Comparison of ENCODE assay signal across 29 cellular contexts in genomic region chr16:42069-42457, GRCh38. TPM values are rescaled to one million over a fixed set of nuclear protein-coding genes. Genes with fewer than 3 reads are reported as not detected.
A peak's percentile ranks its signal among the peaks of the same experiment; 100 is the strongest.
DNase-seq lines count a peak whose midpoint lies in the region; ATAC-seq, FAIRE-seq and TF ChIP-seq lines count a peak whose summit lies in the region.
"Had no signal": no experiment of that assay in that cellular context is flagged by ENCODE, and none has a peak within 500 bp of the region (broad histone marks: within the 10 kb centered on the region; RNA-seq: fewer than 3 reads in every experiment).

No MANE protein-coding gene starts in this region.

- H3K4me1 Mint-ChIP-seq in activated naive CD4-positive, alpha-beta T cell treated with anti-CD3 and anti-CD28 coated beads, Interleukin-2, amount 50 U/mL, for 24 hours: peaks cover 44% of the 10 kb centered on the region
- peaks cover 33% of the 10 kb centered on the region for H3K4me1 Mint-ChIP-seq in CD4-positive, alpha-beta T cell (ENCODE audit: low read depth)
- no peaks in the 10 kb centered on the region for H3K4me1 Mint-ChIP-seq in neural crest cell
- H3K4me1 Mint-ChIP-seq: nephron had no signal

- H3K79me2 ChIP-seq in K562 (ENCODE audit: control insufficient read depth, insufficient read depth, low read length): peaks cover 12% of the 10 kb centered on the region

- peak overlapping the region in 1 of 2 experiments; percentile 60; a peak in 1 of 4 replicates for H3K9ac ChIP-seq in K562 (ENCODE audit: insufficient read depth in 1 of 2, low read depth in 2 of 2, low read length in 2 of 2)

- H3K36me3 ChIP-seq in K562 (ENCODE audit: control insufficient read depth, insufficient read depth, low read length): peaks cover 82% of the 10 kb centered on the region
- H3K36me3 ChIP-seq in thyroid gland: peaks cover 0 to 7% of the 10 kb centered on the region in 2 donors
- H3K36me3 ChIP-seq: colonic mucosa, pancreas had no signal

- H3K9me3 ChIP-seq in CD4-positive, alpha-beta T cell (ENCODE audit: control insufficient read depth, low read length): no peaks in the 10 kb centered on the region
- H3K9me3 ChIP-seq in K562 (replicated peaks; ENCODE audit: control insufficient read depth, insufficient read depth, low read depth, low read length): no peaks in the 10 kb centered on the region
- no peaks in the 10 kb centered on the region for H3K9me3 ChIP-seq in thyroid gland
- H3K9me3 ChIP-seq: colonic mucosa, pancreas, suprapubic skin had no signal

- in situ Hi-C loops in K562 (cut with MboI): no loop called here

- BruUV-seq in K562 (replicated peaks; lab: Mats Ljungman, UMichigan): no TSS peak

- H3K4me3 Mint-ChIP-seq in activated naive CD4-positive, alpha-beta T cell treated with anti-CD3 and anti-CD28 coated beads, Interleukin-2, amount 50 U/mL, for 24 hours: peak overlapping the region; percentile 47
- no peak overlapping the region for H3K4me3 Mint-ChIP-seq in CD4-positive, alpha-beta T cell
- H3K4me3 Mint-ChIP-seq in neural crest cell: no peak overlapping the region
- H3K4me3 Mint-ChIP-seq: activated CD4-positive, alpha-beta memory T cell treated with anti-CD3 and anti-CD28 coated beads, Interleukin-2, amount 10 ng/mL, durations not matched to agents 7 days and 5 days; activated naive CD4-positive, alpha-beta T cell treated with anti-CD3 and anti-CD28 coated beads, Interleukin-2, amount 10 ng/mL, durations not matched to agents 7 days and 5 days; activated T-helper 17 cell treated with anti-CD3 and anti-CD28 coated beads, Interleukin-2, amount 50 U/mL, for 72 hours; nephron had no signal

- TF ChIP-seq POLR2A in K562 (conservative IDR thresholded peaks at IDR 0.05) (no peak), thyroid gland (IDR thresholded peaks at IDR 0.05) (no peak)

- no peak for TF ChIP-seq RAD21 in K562 (CRISPR knock-in tag; conservative IDR thresholded peaks at IDR 0.05 in 1 of 2, IDR thresholded peaks at IDR 0.05 in 1 of 2)

- peaks cover 18 to 30% of the 10 kb centered on the region in 2 experiments for H3K4me1 ChIP-seq in K562 (replicated peaks in 1 of 2; ENCODE audit: control insufficient read depth in 2 of 2, insufficient read depth in 2 of 2, low read length in 2 of 2)
- no peaks in the 10 kb centered on the region for H3K4me1 ChIP-seq in thyroid gland
- H3K4me1 ChIP-seq: pancreas, suprapubic skin had no signal

- peaks cover 3% of the 10 kb centered on the region for H3K9me1 ChIP-seq in K562 (ENCODE audit: control insufficient read depth, insufficient read depth, low read length)

- CTCF ChIA-PET in CD4-positive, alpha-beta T cell (lab: Charles Lee): no interaction called here
- CTCF ChIA-PET in K562 (lab: Yijun Ruan, JAX; ENCODE audit: low intra/inter-chr PET ratio): no interaction called here

- H3K4me2 ChIP-seq in K562 (ENCODE audit: insufficient read depth, low read length): peak overlapping the region; percentile 55

- H3K36me3 Mint-ChIP-seq in activated naive CD4-positive, alpha-beta T cell treated with anti-CD3 and anti-CD28 coated beads, Interleukin-2, amount 50 U/mL, for 24 hours: peaks cover 5% of the 10 kb centered on the region
- peaks cover 12 to 45% of the 10 kb centered on the region in 2 donors for H3K36me3 Mint-ChIP-seq in activated naive CD4-positive, alpha-beta T cell treated with anti-CD3 and anti-CD28 coated beads, Interleukin-2, amount 50 U/mL, for 72 hours
- peaks cover 60% of the 10 kb centered on the region for H3K36me3 Mint-ChIP-seq in CD4-positive, alpha-beta T cell (ENCODE audit: low read depth)
- peaks cover 14% of the 10 kb centered on the region for H3K36me3 Mint-ChIP-seq in neural crest cell (ENCODE audit: low read depth)

- H3K27ac ChIP-seq in CD4-positive, alpha-beta T cell (ENCODE audit: low read depth, low read length): no peak overlapping the region
- H3K27ac ChIP-seq in K562 (ENCODE audit: extremely low read depth, low read depth, low read length) (peak overlapping the region; percentile 52; the same call in 2 of the 3 replicates), thyroid gland (no peak overlapping the region)
- H3K27ac ChIP-seq: colonic mucosa, pancreas, SK-N-MC, suprapubic skin had no signal

- no peaks in the 10 kb centered on the region for H3K27me3 ChIP-seq in CD4-positive, alpha-beta T cell (ENCODE audit: control insufficient read depth, insufficient read depth, low read length)
- H3K27me3 ChIP-seq in K562 (ENCODE audit: control insufficient read depth in 2 of 2, insufficient read depth in 2 of 2, low read length in 2 of 2): no peaks in the 10 kb centered on the region
- no peaks in the 10 kb centered on the region for H3K27me3 ChIP-seq in thyroid gland
- H3K27me3 ChIP-seq: colonic mucosa, pancreas, suprapubic skin had no signal

- DNase-seq in activated naive CD4-positive, alpha-beta T cell treated with anti-CD3 and anti-CD28 coated beads, Interleukin-2, amount 50 U/mL, for 72 hours (ENCODE audit: low spot score in 2 of 2): no peak
- DNase-seq in CD4-positive, alpha-beta T cell: no peak
- peak in 2 of 4 experiments; percentile 32 to 52 for DNase-seq in K562 (ENCODE audit: extremely low read depth in 1 of 4, low spot score in 3 of 4)
- no peak for DNase-seq in neural crest cell (ENCODE audit: low read depth, low spot score)
- DNase-seq in thyroid gland: no peak
- DNase-seq in nucleus accumbens (lab: John Stamatoyannopoulos, UW): no peak
- DNase-seq: activated CD4-positive, alpha-beta memory T cell treated with anti-CD3 and anti-CD28 coated beads, Interleukin-2, amount 10 ng/mL, durations not matched to agents 7 days and 5 days; activated CD4-positive, alpha-beta T cell treated with anti-CD3 and anti-CD28 coated beads for 1 hour; activated CD8-positive, alpha-beta memory T cell treated with anti-CD3 and anti-CD28 coated beads, Interleukin-2, amount 50 U/mL, for 4 hours; activated naive CD4-positive, alpha-beta T cell treated with anti-CD3 and anti-CD28 coated beads, Interleukin-2, amount 10 ng/mL, durations not matched to agents 7 days and 5 days; aorta; colonic mucosa; COR-L47; effector CD8-positive, alpha-beta T cell; H7; Karpas-422; NCI-H1417 treated with DMSO at 0.1 percent for 48 hours; NCI-H2081; NCI-H526; pancreas; stimulated activated naive CD4-positive, alpha-beta T cell treated with Interleukin-2 at 50 U/mL for 16 hours; T-helper 2 cell had no signal

- TF ChIP-seq CTCF in CD4-positive, alpha-beta T cell (IDR thresholded peaks at IDR 0.05): no peak
- TF ChIP-seq CTCF in K562 (IDR thresholded peaks at IDR 0.05 in 2 of 3, conservative IDR thresholded peaks at IDR 0.05 in 1 of 3; ENCODE audit: insufficient read depth in 2 of 3, low read depth in 1 of 3, low read length in 3 of 3) (no peak), neural crest cell (conservative IDR thresholded peaks at IDR 0.05) (no peak), thyroid gland (IDR thresholded peaks at IDR 0.05) (no peak)

- H3K4me3 ChIP-seq in K562 (no peak overlapping the region), thyroid gland (replicated peaks in 1 of 3) (no peak overlapping the region)
- H3K4me3 ChIP-seq: colonic mucosa, pancreas, SK-N-MC, suprapubic skin had no signal

- no peaks in the 10 kb centered on the region for H3K9me3 Mint-ChIP-seq in activated naive CD4-positive, alpha-beta T cell treated with anti-CD3 and anti-CD28 coated beads, Interleukin-2, amount 50 U/mL, for 24 hours
- no peaks in the 10 kb centered on the region for H3K9me3 Mint-ChIP-seq in activated naive CD4-positive, alpha-beta T cell treated with anti-CD3 and anti-CD28 coated beads, Interleukin-2, amount 50 U/mL, for 72 hours
- no peaks in the 10 kb centered on the region for H3K9me3 Mint-ChIP-seq in CD4-positive, alpha-beta T cell
- no peaks in the 10 kb centered on the region for H3K9me3 Mint-ChIP-seq in neural crest cell
- H3K9me3 Mint-ChIP-seq: activated CD4-positive, alpha-beta memory T cell treated with anti-CD3 and anti-CD28 coated beads, Interleukin-2, amount 10 ng/mL, durations not matched to agents 7 days and 5 days; activated naive CD4-positive, alpha-beta T cell treated with anti-CD3 and anti-CD28 coated beads, Interleukin-2, amount 10 ng/mL, durations not matched to agents 7 days and 5 days; activated T-helper 17 cell treated with anti-CD3 and anti-CD28 coated beads, Interleukin-2, amount 50 U/mL, for 72 hours; nephron had no signal

- POLR2A ChIA-PET in CD4-positive, alpha-beta T cell (lab: Charles Lee): no interaction called here
- POLR2A ChIA-PET in K562 (lab: Yijun Ruan, JAX): interaction anchor here (1.4 kb wide), 1 partner anchor 12 kb away, joined by 6 read pairs; the partner anchor contains the start of genes POLR3K and SNRNP25

- TF ChIP-seq EP300 in K562 (IDR thresholded peaks at IDR 0.05; ENCODE audit: low read length): no peak

- no peak for FAIRE-seq in K562 (lab: Jason Lieb, UNC)
- FAIRE-seq: islet of Langerhans, pancreas had no signal

- intact Hi-C loops in CD4-positive, alpha-beta T cell (cut with DNase I, micrococcal nuclease): no loop called here
- intact Hi-C loops in K562 (cut with micrococcal nuclease): no loop called here
- intact Hi-C loops in thyroid gland (cut with DNase I): no loop called here

- no peak overlapping the region for H2AFZ ChIP-seq in K562 (ENCODE audit: low read depth, low read length)

- H3K27ac Mint-ChIP-seq in activated naive CD4-positive, alpha-beta T cell treated with anti-CD3 and anti-CD28 coated beads, Interleukin-2, amount 50 U/mL, for 24 hours: peak overlapping the region; percentile 48
- peak overlapping the region in 1 of 2 donors; percentile 89 for H3K27ac Mint-ChIP-seq in activated naive CD4-positive, alpha-beta T cell treated with anti-CD3 and anti-CD28 coated beads, Interleukin-2, amount 50 U/mL, for 72 hours
- H3K27ac Mint-ChIP-seq in CD4-positive, alpha-beta T cell: peak overlapping the region; percentile 22
- peak overlapping the region; percentile 36 for H3K27ac Mint-ChIP-seq in neural crest cell (ENCODE audit: unreplicated experiment)
- H3K27ac Mint-ChIP-seq: activated CD4-positive, alpha-beta memory T cell treated with anti-CD3 and anti-CD28 coated beads, Interleukin-2, amount 10 ng/mL, durations not matched to agents 7 days and 5 days; activated naive CD4-positive, alpha-beta T cell treated with anti-CD3 and anti-CD28 coated beads, Interleukin-2, amount 10 ng/mL, durations not matched to agents 7 days and 5 days; activated T-helper 17 cell treated with anti-CD3 and anti-CD28 coated beads, Interleukin-2, amount 50 U/mL, for 72 hours; nephron had no signal

- WGBS in K562 (ENCODE audit: insufficient coverage, low coverage, missing lambda C conversion rate): 41% methylated on average over 11 of the region's 11 CpGs
- 90 to 91% methylated on average over 11 of the region's 11 CpGs for WGBS in thyroid gland, 2 donors

- H4K20me1 ChIP-seq in K562 (replicated peaks; ENCODE audit: control insufficient read depth, insufficient read depth, low read length): peaks cover 21% of the 10 kb centered on the region

- no peak for ATAC-seq in activated naive CD4-positive, alpha-beta T cell treated with anti-CD3 and anti-CD28 coated beads, Interleukin-2, amount 50 U/mL, for 72 hours
- no peak for ATAC-seq in CD4-positive, alpha-beta T cell (ENCODE audit: poor library complexity)
- ATAC-seq in K562 (peak; percentile 75), GM21717 (IDR thresholded peaks at IDR 0.05; ENCODE audit: unreplicated experiment) (no peak)
- ATAC-seq: activated T-helper 17 cell treated with anti-CD3 and anti-CD28 coated beads, Interleukin-2, amount 50 U/mL, for 72 hours; pancreas had no signal

- H3K27me3 Mint-ChIP-seq in activated naive CD4-positive, alpha-beta T cell treated with anti-CD3 and anti-CD28 coated beads, Interleukin-2, amount 50 U/mL, for 24 hours: no peaks in the 10 kb centered on the region
- H3K27me3 Mint-ChIP-seq in CD4-positive, alpha-beta T cell: no peaks in the 10 kb centered on the region
- no peaks in the 10 kb centered on the region for H3K27me3 Mint-ChIP-seq in neural crest cell (ENCODE audit: low read depth)
- H3K27me3 Mint-ChIP-seq: activated CD4-positive, alpha-beta memory T cell treated with anti-CD3 and anti-CD28 coated beads, Interleukin-2, amount 10 ng/mL, durations not matched to agents 7 days and 5 days; activated naive CD4-positive, alpha-beta T cell treated with anti-CD3 and anti-CD28 coated beads, Interleukin-2, amount 10 ng/mL, durations not matched to agents 7 days and 5 days; activated T-helper 17 cell treated with anti-CD3 and anti-CD28 coated beads, Interleukin-2, amount 50 U/mL, for 72 hours had no signal

RNA-seq across cellular contexts. Expression of gene POLR3K, which starts 11.3 kb away (rescaled TPM):
- total RNA-seq in activated naive CD4-positive, alpha-beta T cell treated with anti-CD3 and anti-CD28 coated beads, Interleukin-2, amount 50 U/mL, for 72 hours: 10 to 100 TPM; 40.6 to 44.3 TPM
- 1 to 10 TPM; 4.1 TPM for total RNA-seq in CD4-positive, alpha-beta T cell
- total RNA-seq in K562 (2011; cell fraction: chromatin; rRNA removed; ENCODE audit: low replicate concordance): 53.1 and 79.0 TPM in 2 replicates
- total RNA-seq in K562 (2011; cell fraction: nucleolus; rRNA removed): 47.2 and 48.0 TPM in 2 replicates
- 66.1 and 91.1 TPM in 2 replicates for total RNA-seq in K562 (2011; cell fraction: nucleoplasm; rRNA removed)
- total RNA-seq in K562 (2014; rRNA removed): 62.7 and 65.7 TPM in 2 replicates
- total RNA-seq in K562 (2014; rRNA removed; fragmentation: Illumina TruSeq; extraction: Trizol): 46.3 and 53.5 TPM in 2 replicates
- total RNA-seq in K562 (2015; rRNA removed; fragmentation: Illumina TruSeq; extraction: Trizol): 42.1 and 43.7 TPM in 2 replicates
- total RNA-seq in K562 (2021): 86.7 and 90.9 TPM in 2 replicates
- polyA plus RNA-seq in K562 (2011; rRNA removed): 86.0 and 95.2 TPM in 2 replicates
- 138 TPM in 2 replicates for polyA plus RNA-seq in K562 (2011; cell fraction: cytosol; rRNA removed)
- 48.9 and 51.4 TPM in 2 replicates for polyA plus RNA-seq in K562 (2011; cell fraction: nucleus; rRNA removed)
- 55.3 and 115 TPM in 2 replicates for polyA plus RNA-seq in K562 (2012)
- 68.2 and 81.3 TPM in 2 replicates for polyA plus RNA-seq in K562 (2014; fragmentation: Illumina TruSeq; extraction: Trizol)
- polyA plus RNA-seq in K562 (2014; fragmentation: Nextera tagmentation; extraction: Ambion mirVana): 100 to 1,000 TPM; 304 to 315 TPM
- polyA plus RNA-seq in K562 (2014; rRNA removed): 120 and 135 TPM in 2 replicates
- 81.3 and 98.4 TPM in 2 replicates for polyA minus RNA-seq in K562 (2011; rRNA and poly(A)+ RNA removed)
- polyA minus RNA-seq in K562 (2011; cell fraction: cytosol; rRNA and poly(A)+ RNA removed): 37.8 and 43.4 TPM in 2 replicates
- polyA minus RNA-seq in K562 (2011; cell fraction: nucleus; rRNA and poly(A)+ RNA removed): 17.2 and 28.0 TPM in 2 replicates
- 35.8 and 36.7 TPM in 2 replicates for total RNA-seq in neural crest cell
- total RNA-seq in thyroid gland: 1 to 10 TPM; 3.5 to 6.7 (median 4.6) TPM

RNA-seq across cellular contexts. Expression of gene SNRNP25, which starts 11.6 kb away (rescaled TPM):
- total RNA-seq in activated naive CD4-positive, alpha-beta T cell treated with anti-CD3 and anti-CD28 coated beads, Interleukin-2, amount 50 U/mL, for 72 hours: 10 to 100 TPM; 47.6 to 53.4 TPM
- 1 to 10 TPM; 4.8 to 5.1 TPM for total RNA-seq in CD4-positive, alpha-beta T cell
- 58.7 and 108 TPM in 2 replicates for total RNA-seq in K562 (2011; cell fraction: chromatin; rRNA removed; ENCODE audit: low replicate concordance)
- total RNA-seq in K562 (2011; cell fraction: nucleolus; rRNA removed): 59.2 and 64.4 TPM in 2 replicates
- 61.2 and 70.4 TPM in 2 replicates for total RNA-seq in K562 (2011; cell fraction: nucleoplasm; rRNA removed)
- 176 and 178 TPM in 2 replicates for total RNA-seq in K562 (2014; rRNA removed)
- 78.8 and 107 TPM in 2 replicates for total RNA-seq in K562 (2014; rRNA removed; fragmentation: Illumina TruSeq; extraction: Trizol)
- 106 and 108 TPM in 2 replicates for total RNA-seq in K562 (2015; rRNA removed; fragmentation: Illumina TruSeq; extraction: Trizol)
- total RNA-seq in K562 (2021): 123 and 124 TPM in 2 replicates
- polyA plus RNA-seq in K562 (2011; rRNA removed): 116 and 117 TPM in 2 replicates
- polyA plus RNA-seq in K562 (2011; cell fraction: cytosol; rRNA removed): 102 and 106 TPM in 2 replicates
- 107 and 113 TPM in 2 replicates for polyA plus RNA-seq in K562 (2011; cell fraction: nucleus; rRNA removed)
- 70.9 and 149 TPM in 2 replicates for polyA plus RNA-seq in K562 (2012)
- polyA plus RNA-seq in K562 (2014; fragmentation: Illumina TruSeq; extraction: Trizol): 103 and 132 TPM in 2 replicates
- polyA plus RNA-seq in K562 (2014; fragmentation: Nextera tagmentation; extraction: Ambion mirVana): 10 to 100 TPM; 59.0 to 61.5 TPM
- 122 and 154 TPM in 2 replicates for polyA plus RNA-seq in K562 (2014; rRNA removed)
- 48.3 and 52.8 TPM in 2 replicates for polyA minus RNA-seq in K562 (2011; rRNA and poly(A)+ RNA removed)
- 20.9 and 31.3 TPM in 2 replicates for polyA minus RNA-seq in K562 (2011; cell fraction: cytosol; rRNA and poly(A)+ RNA removed)
- polyA minus RNA-seq in K562 (2011; cell fraction: nucleus; rRNA and poly(A)+ RNA removed): 18.3 and 31.3 TPM in 2 replicates
- 79.1 and 85.6 TPM in 2 replicates for total RNA-seq in neural crest cell
- total RNA-seq in thyroid gland: 10 to 100 TPM; 16.1 to 53.6 (median 34.8) TPM

RNA-seq across cellular contexts. Expression of gene RHBDF1, which starts 30.4 kb away (rescaled TPM):
- total RNA-seq in activated naive CD4-positive, alpha-beta T cell treated with anti-CD3 and anti-CD28 coated beads, Interleukin-2, amount 50 U/mL, for 72 hours: under 1 TPM; 0.23 to 0.47 TPM
- under 1 TPM; 0.33 to 0.34 TPM for total RNA-seq in CD4-positive, alpha-beta T cell
- 63.2 and 128 TPM in 2 replicates for total RNA-seq in K562 (2011; cell fraction: chromatin; rRNA removed; ENCODE audit: low replicate concordance)
- total RNA-seq in K562 (2011; cell fraction: nucleolus; rRNA removed): 70.9 and 80.0 TPM in 2 replicates
- 60.5 TPM in 2 replicates for total RNA-seq in K562 (2011; cell fraction: nucleoplasm; rRNA removed)
- total RNA-seq in K562 (2014; rRNA removed) (4.5 and 5.9 TPM in 2 replicates), K562 (2014; rRNA removed; fragmentation: Illumina TruSeq; extraction: Trizol) (1.2 and 1.3 TPM in 2 replicates), K562 (2015; rRNA removed; fragmentation: Illumina TruSeq; extraction: Trizol) (1.2 and 1.6 TPM in 2 replicates), K562 (2021) (6.9 and 7.1 TPM in 2 replicates), neural crest cell (46.5 TPM in 2 replicates), thyroid gland (10 to 100 TPM; 20.4 to 35.4 (median 28.4) TPM)
- polyA plus RNA-seq in K562 (2011; rRNA removed) (8.2 and 20.0 TPM in 2 replicates), K562 (2014; fragmentation: Illumina TruSeq; extraction: Trizol) (4.2 and 5.5 TPM in 2 replicates), K562 (2014; fragmentation: Nextera tagmentation; extraction: Ambion mirVana) (1 to 10 TPM; 1.0 to 2.0 TPM), K562 (2014; rRNA removed) (6.0 and 6.9 TPM in 2 replicates)
- 9.3 and 10.9 TPM in 2 replicates for polyA plus RNA-seq in K562 (2011; cell fraction: cytosol; rRNA removed)
- 210 and 244 TPM in 2 replicates for polyA plus RNA-seq in K562 (2011; cell fraction: nucleus; rRNA removed)
- polyA plus RNA-seq in K562 (2012): 3.0 and 13.0 TPM in 2 replicates
- 2.7 and 4.6 TPM in 2 replicates for polyA minus RNA-seq in K562 (2011; rRNA and poly(A)+ RNA removed)
- polyA minus RNA-seq in K562 (2011; cell fraction: cytosol; rRNA and poly(A)+ RNA removed): 3.7 and 10.0 TPM in 2 replicates
- 15.8 and 22.8 TPM in 2 replicates for polyA minus RNA-seq in K562 (2011; cell fraction: nucleus; rRNA and poly(A)+ RNA removed)

RNA-seq across cellular contexts. Expression of gene MPG, which starts 36.0 kb away (rescaled TPM):
- total RNA-seq in activated naive CD4-positive, alpha-beta T cell treated with anti-CD3 and anti-CD28 coated beads, Interleukin-2, amount 50 U/mL, for 72 hours: 10 to 100 TPM; 32.6 to 65.6 TPM
- 10 to 100 TPM; 14.1 to 17.1 TPM for total RNA-seq in CD4-positive, alpha-beta T cell
- 6.3 and 35.1 TPM in 2 replicates for total RNA-seq in K562 (2011; cell fraction: chromatin; rRNA removed; ENCODE audit: low replicate concordance)
- total RNA-seq in K562 (2011; cell fraction: nucleolus; rRNA removed): 52.2 and 54.0 TPM in 2 replicates
- total RNA-seq in K562 (2011; cell fraction: nucleoplasm; rRNA removed): 26.0 and 30.7 TPM in 2 replicates
- total RNA-seq in K562 (2014; rRNA removed) (192 and 226 TPM in 2 replicates), K562 (2014; rRNA removed; fragmentation: Illumina TruSeq; extraction: Trizol) (5.0 and 6.1 TPM in 2 replicates), K562 (2015; rRNA removed; fragmentation: Illumina TruSeq; extraction: Trizol) (47.1 and 52.8 TPM in 2 replicates), K562 (2021) (80.1 and 81.9 TPM in 2 replicates), neural crest cell (47.7 and 50.0 TPM in 2 replicates), thyroid gland (100 to 1,000 TPM in 2 of 4 donors, 10 to 100 TPM in 2; 75.8 to 150 (median 104) TPM)
- polyA plus RNA-seq in K562 (2011; rRNA removed) (36.2 and 52.2 TPM in 2 replicates), K562 (2014; fragmentation: Illumina TruSeq; extraction: Trizol) (21.1 and 55.2 TPM in 2 replicates), K562 (2014; fragmentation: Nextera tagmentation; extraction: Ambion mirVana) (1 to 10 TPM in 1 of 2 experiments, under 1 TPM in 1; 0.42 to 2.2 TPM), K562 (2014; rRNA removed) (138 and 214 TPM in 2 replicates)
- polyA plus RNA-seq in K562 (2011; cell fraction: cytosol; rRNA removed): 102 and 222 TPM in 2 replicates
- 38.8 and 51.3 TPM in 2 replicates for polyA plus RNA-seq in K562 (2011; cell fraction: nucleus; rRNA removed)
- polyA plus RNA-seq in K562 (2012): 46.7 and 91.8 TPM in 2 replicates
- 5.7 and 7.4 TPM in 2 replicates for polyA minus RNA-seq in K562 (2011; rRNA and poly(A)+ RNA removed)
- 34.4 and 54.7 TPM in 2 replicates for polyA minus RNA-seq in K562 (2011; cell fraction: cytosol; rRNA and poly(A)+ RNA removed)
- 15.9 and 16.8 TPM in 2 replicates for polyA minus RNA-seq in K562 (2011; cell fraction: nucleus; rRNA and poly(A)+ RNA removed)
